In genomic region chr1:21296509-21297354, GRCh38 we compare ENCODE assay signal across 15 cellular contexts. TPM values are rescaled to one million over a fixed set of nuclear protein-coding genes. Genes with fewer than 3 reads are reported as not detected.
A peak's percentile ranks its signal among the peaks of the same experiment; 100 is the strongest.
DNase-seq lines count a peak whose midpoint lies in the region.
"Had no signal": no experiment of that assay in that cellular context is flagged by ENCODE, and none has a peak within 500 bp of the region (broad histone marks: within the 10 kb centered on the region; RNA-seq: fewer than 3 reads in every experiment).

No MANE protein-coding gene starts in this region.

- peaks cover 19% of the 10 kb centered on the region for H3K36me3 Mint-ChIP-seq in activated naive CD4-positive, alpha-beta T cell treated with anti-CD3 and anti-CD28 coated beads, Interleukin-2, amount 10 ng/mL, durations not matched to agents 7 days and 5 days
- H3K36me3 Mint-ChIP-seq in activated CD4-positive, alpha-beta memory T cell treated with anti-CD3 and anti-CD28 coated beads, Interleukin-2, amount 10 ng/mL, durations not matched to agents 7 days and 5 days (ENCODE audit: low read depth): peaks cover 9% of the 10 kb centered on the region

- CTCF ChIA-PET in activated naive CD4-positive, alpha-beta T cell treated with anti-CD3 and anti-CD28 coated beads, Interleukin-2, amount 10 ng/mL, durations not matched to agents 7 days and 5 days (lab: Charles Lee): interaction anchor here (1.0 to 5.7 kb wide), 2 partner anchors 27 to 42 kb away, joined by 3 to 38 read pairs; no protein-coding TSS in a partner anchor
- CTCF ChIA-PET in activated CD4-positive, alpha-beta memory T cell treated with anti-CD3 and anti-CD28 coated beads, Interleukin-2, amount 10 ng/mL, durations not matched to agents 7 days and 5 days (lab: Charles Lee): interaction anchor here (1.1 to 11.7 kb wide), 4 partner anchors 18 to 48 kb away, joined by 3 to 114 read pairs (median 30); no protein-coding TSS in a partner anchor

- no peaks in the 10 kb centered on the region for H3K36me3 ChIP-seq in thymus (ENCODE audit: control insufficient read depth, insufficient read depth)
- H3K36me3 ChIP-seq: gastrocnemius medialis, SJCRH30 had no signal

- WGBS in thymus: 96% methylated on average over 7 of the region's 7 CpGs

- H3K27me3 ChIP-seq in thymus (ENCODE audit: control insufficient read depth, insufficient read depth): no peaks in the 10 kb centered on the region
- H3K27me3 ChIP-seq: gastrocnemius medialis, SJCRH30 had no signal

- no peak overlapping the region for H3K4me3 ChIP-seq in thymus (ENCODE audit: low read length)
- H3K4me3 ChIP-seq: gastrocnemius medialis, SJCRH30 had no signal

- POLR2A ChIA-PET in activated CD4-positive, alpha-beta memory T cell treated with anti-CD3 and anti-CD28 coated beads, Interleukin-2, amount 10 ng/mL, durations not matched to agents 7 days and 5 days (lab: Charles Lee): interaction anchor here (6.7 to 8.6 kb wide), 3 partner anchors 28 to 47 kb away, joined by 76 to 132 read pairs (median 92); no protein-coding TSS in a partner anchor

- H3K4me1 ChIP-seq in thymus (ENCODE audit: control insufficient read depth, insufficient read depth, low read length): peaks cover 36% of the 10 kb centered on the region

- H3K27me3 Mint-ChIP-seq in activated naive CD4-positive, alpha-beta T cell treated with anti-CD3 and anti-CD28 coated beads, Interleukin-2, amount 10 ng/mL, durations not matched to agents 7 days and 5 days: no peaks in the 10 kb centered on the region
- H3K27me3 Mint-ChIP-seq in activated CD4-positive, alpha-beta memory T cell treated with anti-CD3 and anti-CD28 coated beads, Interleukin-2, amount 10 ng/mL, durations not matched to agents 7 days and 5 days: no peaks in the 10 kb centered on the region

- no peak for DNase-seq in activated naive CD4-positive, alpha-beta T cell treated with anti-CD3 and anti-CD28 coated beads, Interleukin-2, amount 10 ng/mL, durations not matched to agents 7 days and 5 days
- no peak for DNase-seq in activated naive CD4-positive, alpha-beta T cell treated with anti-CD3 and anti-CD28 coated beads, Interleukin-2, amount 50 U/mL, for 16 hours
- DNase-seq in activated CD4-positive, alpha-beta memory T cell treated with anti-CD3 and anti-CD28 coated beads, Interleukin-2, amount 10 ng/mL, durations not matched to agents 7 days and 5 days: no peak
- DNase-seq in kidney tubule cell (ENCODE audit: low spot score) (peak; percentile 30), DMS53 treated with DMSO at 0.1 percent for 48 hours (lab: John Stamatoyannopoulos, UW; ENCODE audit: unreplicated experiment) (no peak), SW 1271 (lab: John Stamatoyannopoulos, UW) (no peak), NCI-H2227 treated with DMSO at 0.1 percent for 48 hours (lab: John Stamatoyannopoulos, UW) (no peak)
- DNase-seq: activated CD4-positive, CD25-positive, alpha-beta regulatory T cell treated with anti-CD3 and anti-CD28 coated beads, Interleukin-2, amount 50 U/mL, for 72 hours; DND-41; gastrocnemius medialis; left cardiac atrium; NCI-H146; NCI-H69; SJCRH30 had no signal

- H3K9me3 ChIP-seq in thymus (ENCODE audit: control insufficient read depth): no peaks in the 10 kb centered on the region
- H3K9me3 ChIP-seq: gastrocnemius medialis, SJCRH30 had no signal

- H3K27ac ChIP-seq in thymus (ENCODE audit: low read depth): peak overlapping the region; percentile 21
- H3K27ac ChIP-seq: SJCRH30 had no signal

- H3K27ac Mint-ChIP-seq in activated naive CD4-positive, alpha-beta T cell treated with anti-CD3 and anti-CD28 coated beads, Interleukin-2, amount 10 ng/mL, durations not matched to agents 7 days and 5 days: peak overlapping the region; percentile 98
- peak overlapping the region; percentile 98 for H3K27ac Mint-ChIP-seq in activated CD4-positive, alpha-beta memory T cell treated with anti-CD3 and anti-CD28 coated beads, Interleukin-2, amount 10 ng/mL, durations not matched to agents 7 days and 5 days

- no peak overlapping the region for H3K4me3 Mint-ChIP-seq in activated naive CD4-positive, alpha-beta T cell treated with anti-CD3 and anti-CD28 coated beads, Interleukin-2, amount 10 ng/mL, durations not matched to agents 7 days and 5 days
- H3K4me3 Mint-ChIP-seq in activated CD4-positive, alpha-beta memory T cell treated with anti-CD3 and anti-CD28 coated beads, Interleukin-2, amount 10 ng/mL, durations not matched to agents 7 days and 5 days: no peak overlapping the region

- no peaks in the 10 kb centered on the region for H3K9me3 Mint-ChIP-seq in activated naive CD4-positive, alpha-beta T cell treated with anti-CD3 and anti-CD28 coated beads, Interleukin-2, amount 10 ng/mL, durations not matched to agents 7 days and 5 days
- no peaks in the 10 kb centered on the region for H3K9me3 Mint-ChIP-seq in activated CD4-positive, alpha-beta memory T cell treated with anti-CD3 and anti-CD28 coated beads, Interleukin-2, amount 10 ng/mL, durations not matched to agents 7 days and 5 days

- peaks cover 89% of the 10 kb centered on the region for H3K4me1 Mint-ChIP-seq in activated naive CD4-positive, alpha-beta T cell treated with anti-CD3 and anti-CD28 coated beads, Interleukin-2, amount 10 ng/mL, durations not matched to agents 7 days and 5 days
- H3K4me1 Mint-ChIP-seq in activated CD4-positive, alpha-beta memory T cell treated with anti-CD3 and anti-CD28 coated beads, Interleukin-2, amount 10 ng/mL, durations not matched to agents 7 days and 5 days: peaks cover 83% of the 10 kb centered on the region

RNA-seq across cellular contexts. Expression of gene ECE1, which starts 6.5 kb away (rescaled TPM):
- 10 to 100 TPM; 85.3 to 87.9 TPM for total RNA-seq in activated CD4-positive, alpha-beta memory T cell treated with anti-CD3 and anti-CD28 coated beads, Interleukin-2, amount 10 ng/mL, durations not matched to agents 7 days and 5 days
- polyA plus RNA-seq in thymus: 34.2 TPM
